ENCODE assay signal across 8 cellular contexts in the genomic region with DNA sequence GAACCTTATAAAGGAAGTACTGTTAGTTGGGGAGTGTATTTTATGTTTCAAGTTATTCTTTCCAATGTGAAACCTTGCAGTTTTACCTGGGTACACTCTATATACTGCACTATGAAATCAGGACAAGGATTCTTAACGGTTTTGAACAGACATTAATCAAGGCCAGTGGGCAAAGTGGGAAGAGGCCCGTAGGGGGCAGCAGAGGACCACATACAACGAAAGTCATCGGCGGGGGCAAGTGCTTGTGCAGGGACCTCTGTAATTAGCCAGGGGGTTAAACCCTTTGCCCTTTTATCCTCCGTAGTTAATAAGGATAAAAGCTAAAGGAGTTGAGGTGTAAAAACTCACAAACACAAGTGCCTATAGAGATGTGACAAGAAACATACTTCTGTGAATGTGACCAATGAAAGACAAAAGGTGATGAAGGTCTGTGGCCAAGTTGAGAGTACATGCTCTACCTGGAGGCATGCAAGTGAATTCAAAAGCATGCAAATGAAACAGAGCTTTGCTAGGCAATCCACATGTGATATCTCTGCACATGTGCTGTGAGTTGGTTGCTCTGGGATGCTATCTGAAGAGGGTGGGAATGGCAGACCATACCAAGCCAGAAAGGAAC.
DNase-seq lines count a peak whose midpoint lies in the region; ATAC-seq and TF ChIP-seq lines count a peak whose summit lies in the region.

No MANE protein-coding gene starts in this region.

- intact Hi-C loops in heart left ventricle (cut with DNase I) = loop anchor here in 2 of 10 donors (5.0 to 10.0 kb wide), 3 partner anchors 233 to 387 kb away; no protein-coding TSS in a partner anchor

- H3K36me3 ChIP-seq in heart left ventricle = no peaks in the 10 kb centered on the region

- DNase-seq in DMS53 treated with DMSO at 0.1 percent for 48 hours (lab: John Stamatoyannopoulos, UW; ENCODE audit: unreplicated experiment) (peak; percentile 32), RKO (ENCODE audit: low spot score) (peak; percentile 46), heart left ventricle (peak; percentile 30 to 70 (median 40)), retinal pigment epithelial cell (ENCODE audit: low read depth) (peak; percentile 16), putamen (ENCODE audit: low spot score) (no peak)
- DNase-seq in activated naive CD4-positive, alpha-beta T cell treated with Interleukin-2 at 50 U/mL for 16 hours = peak; percentile 45

- TF ChIP-seq POLR2A in heart left ventricle (IDR thresholded peaks at IDR 0.05) = no peak

- ATAC-seq in GM21360 (IDR thresholded peaks at IDR 0.05; ENCODE audit: unreplicated experiment) = peak; percentile 93
- peak; percentile 88 for ATAC-seq in HG03565 (IDR thresholded peaks at IDR 0.05; ENCODE audit: unreplicated experiment)
- ATAC-seq in heart left ventricle = peak in 3 of 4 donors; percentile 50 to 63 (median 61)

- H3K27ac ChIP-seq in heart left ventricle = no peak overlapping the region

- no peaks in the 10 kb centered on the region for H3K27me3 ChIP-seq in heart left ventricle

- no peaks in the 10 kb centered on the region for H3K4me1 ChIP-seq in heart left ventricle

- TF ChIP-seq CTCF in heart left ventricle (IDR thresholded peaks at IDR 0.05) = peak; percentile 55 to 85 (median 78)
- peak; percentile 91 for TF ChIP-seq CTCF in retinal pigment epithelial cell (conservative IDR thresholded peaks at IDR 0.05; ENCODE audit: low read depth, low read length)

- H3K9me3 ChIP-seq in heart left ventricle = no peaks in the 10 kb centered on the region

- H3K4me3 ChIP-seq in heart left ventricle = no peak overlapping the region
- no peak overlapping the region for H3K4me3 ChIP-seq in retinal pigment epithelial cell (ENCODE audit: low read length)

- 6 to 15% (median 12%) methylated on average over 6 of the region's 6 CpGs for WGBS in heart left ventricle, 4 donors
